2 cellular contexts compared by ENCODE assay signal in the genomic region with DNA sequence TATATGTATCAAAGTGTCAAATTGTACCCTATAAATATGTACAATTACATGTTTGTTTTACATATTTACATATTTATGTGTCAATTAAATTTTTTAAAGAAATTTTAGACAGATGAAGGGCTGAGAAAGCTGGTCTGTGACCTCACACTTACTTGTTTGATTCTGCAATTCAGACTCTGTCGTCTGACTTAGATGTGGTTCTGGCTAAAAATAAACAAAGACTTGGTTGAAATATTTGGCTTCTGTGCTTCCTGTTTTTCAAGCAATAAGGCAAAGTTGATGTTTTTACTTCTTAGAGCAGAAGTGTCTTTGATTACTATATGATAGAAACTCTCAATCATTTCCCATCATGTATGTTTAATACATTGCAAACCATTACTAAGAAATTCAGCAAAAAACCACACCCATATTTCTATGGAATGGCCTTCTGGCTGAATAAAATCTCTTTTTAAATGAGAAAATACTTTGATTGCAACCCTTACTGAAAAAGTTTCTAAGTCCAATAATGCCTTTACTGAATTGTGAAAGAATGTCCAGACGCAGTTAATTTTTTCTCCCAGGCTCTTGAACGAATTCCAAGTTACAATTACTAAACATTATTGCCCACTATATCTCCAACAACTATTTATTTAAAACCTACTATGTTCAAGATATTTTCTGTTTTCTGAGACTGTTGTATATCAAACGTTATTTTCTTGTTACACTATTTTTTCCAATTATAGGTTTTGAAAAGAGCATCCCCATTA.
TF ChIP-seq lines count a peak whose summit lies in the region.

No MANE protein-coding gene starts in this region.

TF ChIP-seq in SK-N-SH treated with all-trans-retinoic acid at 6 μM for 48 hours, 23 proteins besides CTCF, POLR2A, EP300 and RAD21 (continued from another document):
- TF ChIP-seq GLIS3 (CRISPR knock-in tag; IDR thresholded peaks at IDR 0.05) (no peak), ISL1 (CRISPR knock-in tag; IDR thresholded peaks at IDR 0.05) (peak; percentile 53)
TF ChIP-seq in SK-N-SH treated with all-trans-retinoic acid at 6 μM for 48 hours: peak in this region for 1.

TF ChIP-seq in SK-N-SH, 30 proteins besides CTCF, POLR2A, EP300 and RAD21 (continued from another document):
- TF ChIP-seq REST (IDR thresholded peaks at IDR 0.05; ENCODE audit: low read depth, low read length) (no peak), JUND (IDR thresholded peaks at IDR 0.05) (no peak), NFIC (IDR thresholded peaks at IDR 0.05; ENCODE audit: borderline replicate concordance) (no peak), RXRA (IDR thresholded peaks at IDR 0.05; ENCODE audit: borderline replicate concordance, low read depth) (no peak), TCF12 (IDR thresholded peaks at IDR 0.05) (no peak), POLR2AphosphoS5 (IDR thresholded peaks at IDR 0.05; ENCODE audit: low read depth, low read length) (no peak), MXI1 (IDR thresholded peaks at IDR 0.05; ENCODE audit: low read depth, low read length) (no peak)
- TF ChIP-seq, protein P1, sequence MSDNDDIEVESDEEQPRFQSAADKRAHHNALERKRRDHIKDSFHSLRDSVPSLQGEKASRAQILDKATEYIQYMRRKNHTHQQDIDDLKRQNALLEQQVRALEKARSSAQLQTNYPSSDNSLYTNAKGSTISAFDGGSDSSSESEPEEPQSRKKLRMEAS (IDR thresholded peaks at IDR 0.05; ENCODE audit: low read depth): no peak
